ENCODE assay signal across 1 cellular context in genomic region chr20:62733891-62734290, GRCh38.
TF ChIP-seq lines count a peak whose summit lies in the region.

No MANE protein-coding gene starts in this region.

TF ChIP-seq in K562, 482 proteins besides CTCF, POLR2A, EP300 and RAD21 (continued from another document):
- TF ChIP-seq ARID3B (CRISPR knock-in tag; IDR thresholded peaks at IDR 0.05; ENCODE audit: borderline replicate concordance) (no peak), FOS (IDR thresholded peaks at IDR 0.05; ENCODE audit: extremely low read depth, insufficient read length) (no peak)
